Comparison of ENCODE assay signal across 23 cellular contexts in the genomic region with DNA sequence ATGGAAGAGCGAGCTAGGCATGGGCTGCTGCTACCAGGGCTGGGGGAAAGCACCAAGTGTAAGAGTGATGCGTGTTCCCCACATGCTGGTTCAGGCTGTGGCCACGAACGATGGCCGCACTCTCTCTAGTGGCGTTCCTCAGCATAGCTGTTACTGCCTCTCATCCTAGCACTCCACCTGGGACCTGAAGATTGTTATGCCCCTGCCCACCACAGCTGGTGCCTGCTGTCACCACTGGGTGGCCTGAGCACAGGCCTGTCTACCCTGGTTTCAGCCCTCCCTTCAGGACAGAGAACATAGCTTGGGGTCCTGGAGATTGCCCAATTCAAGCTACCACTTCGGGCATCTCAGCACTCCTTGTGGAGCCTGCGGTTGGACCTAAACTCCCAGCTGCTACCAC.
"Had no signal": no experiment of that assay in that cellular context is flagged by ENCODE, and none has a peak within 500 bp of the region (broad histone marks: within the 10 kb centered on the region; RNA-seq: fewer than 3 reads in every experiment).

No MANE protein-coding gene starts in this region.

- H3K4me3 Mint-ChIP-seq: activated naive CD4-positive, alpha-beta T cell treated with anti-CD3 and anti-CD28 coated beads for 36 hours; activated naive CD8-positive, alpha-beta T cell treated with anti-CD3 and anti-CD28 coated beads, Interleukin-2, amount 10 ng/mL, durations not matched to agents 7 days and 5 days; activated T-helper 1 cell treated with anti-CD3 and anti-CD28 coated beads, Interleukin-12 subunit alpha, Interleukin-12 subunit beta, Interleukin-2, Interleukin-4 antibody, amounts not matched to agents 30 ng/mL and 10 ng/mL and 1 ng/mL, durations not matched to agents 14 hours and 24 hours and 36 hours; brain; effector memory CD8-positive, alpha-beta T cell; nephron; stimulated activated naive CD8-positive, alpha-beta T cell treated with anti-CD3 and anti-CD28 coated beads, Interleukin-15, Interleukin-2, amounts not matched to agents 100 ng/mL and 50 ng/mL, for 24 hours had no signal

- H3K27ac Mint-ChIP-seq: activated naive CD4-positive, alpha-beta T cell treated with anti-CD3 and anti-CD28 coated beads for 36 hours; activated naive CD8-positive, alpha-beta T cell treated with anti-CD3 and anti-CD28 coated beads, Interleukin-2, amount 10 ng/mL, durations not matched to agents 7 days and 5 days; activated T-helper 1 cell treated with anti-CD3 and anti-CD28 coated beads, Interleukin-12 subunit alpha, Interleukin-12 subunit beta, Interleukin-2, Interleukin-4 antibody, amounts not matched to agents 30 ng/mL and 10 ng/mL and 1 ng/mL, durations not matched to agents 14 hours and 24 hours and 36 hours; brain; effector memory CD8-positive, alpha-beta T cell; nephron; stimulated activated naive CD8-positive, alpha-beta T cell treated with anti-CD3 and anti-CD28 coated beads, Interleukin-15, Interleukin-2, amounts not matched to agents 100 ng/mL and 50 ng/mL, for 24 hours had no signal

- H3K4me1 Mint-ChIP-seq: activated naive CD8-positive, alpha-beta T cell treated with anti-CD3 and anti-CD28 coated beads, Interleukin-2, amount 10 ng/mL, durations not matched to agents 7 days and 5 days; nephron had no signal

- H3K27me3 ChIP-seq: ascending aorta, heart left ventricle, upper lobe of left lung had no signal

- H3K36me3 ChIP-seq: ascending aorta, heart left ventricle, upper lobe of left lung had no signal

- H3K4me3 ChIP-seq: ascending aorta, heart left ventricle, skin epidermis, upper lobe of left lung had no signal

- H3K36me3 Mint-ChIP-seq: activated naive CD8-positive, alpha-beta T cell treated with anti-CD3 and anti-CD28 coated beads, Interleukin-2, amount 10 ng/mL, durations not matched to agents 7 days and 5 days had no signal

- DNase-seq: activated CD4-positive, alpha-beta T cell treated with anti-CD3 and anti-CD28 coated beads for 4 hours; activated CD4-positive, alpha-beta T cell treated with anti-CD3 and anti-CD28 coated beads, Interleukin-2, amount 50 U/mL, for 4 hours; activated CD8-positive, alpha-beta memory T cell treated with anti-CD3 and anti-CD28 coated beads for 24 hours; activated effector memory CD4-positive, alpha-beta T cell treated with anti-CD3 and anti-CD28 coated beads, Interleukin-2, amount 50 U/mL, for 16 hours; activated naive CD4-positive, alpha-beta T cell treated with anti-CD3 and anti-CD28 coated beads for 36 hours; activated naive CD8-positive, alpha-beta T cell treated with anti-CD3 and anti-CD28 coated beads, Interleukin-2, amount 10 ng/mL, durations not matched to agents 7 days and 5 days; caudate nucleus; cortex of kidney; effector memory CD8-positive, alpha-beta T cell; foreskin fibroblast; hypothalamus; stimulated activated CD4-positive, alpha-beta T cell treated with anti-CD3 and anti-CD28 coated beads, Interleukin-12 subunit alpha, Interleukin-12 subunit beta, amount 100 ng/mL, for 4 hours; stimulated activated CD4-positive, alpha-beta T cell treated with anti-CD3 and anti-CD28 coated beads, Interleukin-4, amount 100 ng/mL, for 1 hour had no signal

- H3K27ac ChIP-seq: ascending aorta, heart left ventricle, skin epidermis, upper lobe of left lung had no signal

- ATAC-seq: effector memory CD8-positive, alpha-beta T cell; left lobe of liver; sciatic nerve had no signal

- H3K27me3 Mint-ChIP-seq: activated naive CD8-positive, alpha-beta T cell treated with anti-CD3 and anti-CD28 coated beads, Interleukin-2, amount 10 ng/mL, durations not matched to agents 7 days and 5 days; brain; effector memory CD8-positive, alpha-beta T cell; stimulated activated naive CD8-positive, alpha-beta T cell treated with anti-CD3 and anti-CD28 coated beads, Interleukin-15, Interleukin-2, amounts not matched to agents 100 ng/mL and 50 ng/mL, for 24 hours had no signal
